1 cellular context compared by ENCODE assay signal in the genomic region with DNA sequence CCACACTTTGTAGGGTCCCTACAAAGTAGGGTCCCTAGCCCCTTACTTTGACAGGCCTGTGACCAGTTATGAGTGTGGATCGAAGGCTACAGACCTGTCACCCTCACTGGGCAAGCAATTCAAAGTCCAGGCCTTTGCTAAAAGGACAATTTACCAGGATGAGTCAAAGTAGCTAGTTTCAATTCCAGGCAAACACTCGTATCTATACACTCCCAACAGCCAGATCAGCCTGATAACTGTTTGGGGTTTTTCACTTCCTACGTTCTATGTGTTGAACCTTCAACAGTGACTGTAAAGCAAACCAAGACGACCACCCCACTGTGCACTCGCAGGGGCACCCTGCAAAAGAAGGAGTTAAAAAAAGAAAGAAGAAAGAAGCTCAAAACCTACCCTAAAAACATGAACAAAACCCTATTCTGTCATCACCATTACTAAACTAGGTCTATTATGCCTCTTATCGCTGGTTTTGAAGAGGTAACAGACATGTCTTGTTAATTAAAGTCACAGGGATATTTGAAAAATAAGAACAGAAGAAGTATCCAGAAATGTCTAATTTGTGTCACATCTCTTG.
TF ChIP-seq lines count a peak whose summit lies in the region.

No MANE protein-coding gene starts in this region.

TF ChIP-seq in HepG2, 621 proteins besides CTCF, POLR2A, EP300 and RAD21 (continued from another document and continues in another):
- TF ChIP-seq, protein P1, sequence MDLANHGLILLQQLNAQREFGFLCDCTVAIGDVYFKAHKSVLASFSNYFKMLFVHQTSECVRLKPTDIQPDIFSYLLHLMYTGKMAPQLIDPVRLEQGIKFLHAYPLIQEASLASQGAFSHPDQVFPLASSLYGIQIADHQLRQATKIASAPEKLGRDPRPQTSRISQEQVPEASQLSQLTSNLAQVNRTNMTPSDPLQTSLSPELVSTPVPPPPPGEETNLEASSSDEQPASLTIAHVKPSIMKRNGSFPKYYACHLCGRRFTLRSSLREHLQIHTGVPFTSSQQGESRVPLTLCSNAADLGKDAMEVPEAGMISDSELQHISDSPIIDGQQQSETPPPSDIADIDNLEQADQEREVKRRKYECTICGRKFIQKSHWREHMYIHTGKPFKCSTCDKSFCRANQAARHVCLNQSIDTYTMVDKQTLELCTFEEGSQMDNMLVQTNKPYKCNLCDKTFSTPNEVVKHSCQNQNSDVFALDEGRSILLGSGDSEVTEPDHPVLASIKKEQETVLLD (CRISPR knock-in tag; IDR thresholded peaks at IDR 0.05; ENCODE audit: low read depth), result no peak
- TF ChIP-seq SRSF1 (optimal IDR thresholded peaks at IDR 0.05; ENCODE audit: low read depth, low read length), result no peak
- TF ChIP-seq, protein P2, sequence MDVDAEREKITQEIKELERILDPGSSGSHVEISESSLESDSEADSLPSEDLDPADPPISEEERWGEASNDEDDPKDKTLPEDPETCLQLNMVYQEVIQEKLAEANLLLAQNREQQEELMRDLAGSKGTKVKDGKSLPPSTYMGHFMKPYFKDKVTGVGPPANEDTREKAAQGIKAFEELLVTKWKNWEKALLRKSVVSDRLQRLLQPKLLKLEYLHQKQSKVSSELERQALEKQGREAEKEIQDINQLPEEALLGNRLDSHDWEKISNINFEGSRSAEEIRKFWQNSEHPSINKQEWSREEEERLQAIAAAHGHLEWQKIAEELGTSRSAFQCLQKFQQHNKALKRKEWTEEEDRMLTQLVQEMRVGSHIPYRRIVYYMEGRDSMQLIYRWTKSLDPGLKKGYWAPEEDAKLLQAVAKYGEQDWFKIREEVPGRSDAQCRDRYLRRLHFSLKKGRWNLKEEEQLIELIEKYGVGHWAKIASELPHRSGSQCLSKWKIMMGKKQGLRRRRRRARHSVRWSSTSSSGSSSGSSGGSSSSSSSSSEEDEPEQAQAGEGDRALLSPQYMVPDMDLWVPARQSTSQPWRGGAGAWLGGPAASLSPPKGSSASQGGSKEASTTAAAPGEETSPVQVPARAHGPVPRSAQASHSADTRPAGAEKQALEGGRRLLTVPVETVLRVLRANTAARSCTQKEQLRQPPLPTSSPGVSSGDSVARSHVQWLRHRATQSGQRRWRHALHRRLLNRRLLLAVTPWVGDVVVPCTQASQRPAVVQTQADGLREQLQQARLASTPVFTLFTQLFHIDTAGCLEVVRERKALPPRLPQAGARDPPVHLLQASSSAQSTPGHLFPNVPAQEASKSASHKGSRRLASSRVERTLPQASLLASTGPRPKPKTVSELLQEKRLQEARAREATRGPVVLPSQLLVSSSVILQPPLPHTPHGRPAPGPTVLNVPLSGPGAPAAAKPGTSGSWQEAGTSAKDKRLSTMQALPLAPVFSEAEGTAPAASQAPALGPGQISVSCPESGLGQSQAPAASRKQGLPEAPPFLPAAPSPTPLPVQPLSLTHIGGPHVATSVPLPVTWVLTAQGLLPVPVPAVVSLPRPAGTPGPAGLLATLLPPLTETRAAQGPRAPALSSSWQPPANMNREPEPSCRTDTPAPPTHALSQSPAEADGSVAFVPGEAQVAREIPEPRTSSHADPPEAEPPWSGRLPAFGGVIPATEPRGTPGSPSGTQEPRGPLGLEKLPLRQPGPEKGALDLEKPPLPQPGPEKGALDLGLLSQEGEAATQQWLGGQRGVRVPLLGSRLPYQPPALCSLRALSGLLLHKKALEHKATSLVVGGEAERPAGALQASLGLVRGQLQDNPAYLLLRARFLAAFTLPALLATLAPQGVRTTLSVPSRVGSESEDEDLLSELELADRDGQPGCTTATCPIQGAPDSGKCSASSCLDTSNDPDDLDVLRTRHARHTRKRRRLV (CRISPR knock-in tag; IDR thresholded peaks at IDR 0.05), result no peak
- TF ChIP-seq, protein P3, sequence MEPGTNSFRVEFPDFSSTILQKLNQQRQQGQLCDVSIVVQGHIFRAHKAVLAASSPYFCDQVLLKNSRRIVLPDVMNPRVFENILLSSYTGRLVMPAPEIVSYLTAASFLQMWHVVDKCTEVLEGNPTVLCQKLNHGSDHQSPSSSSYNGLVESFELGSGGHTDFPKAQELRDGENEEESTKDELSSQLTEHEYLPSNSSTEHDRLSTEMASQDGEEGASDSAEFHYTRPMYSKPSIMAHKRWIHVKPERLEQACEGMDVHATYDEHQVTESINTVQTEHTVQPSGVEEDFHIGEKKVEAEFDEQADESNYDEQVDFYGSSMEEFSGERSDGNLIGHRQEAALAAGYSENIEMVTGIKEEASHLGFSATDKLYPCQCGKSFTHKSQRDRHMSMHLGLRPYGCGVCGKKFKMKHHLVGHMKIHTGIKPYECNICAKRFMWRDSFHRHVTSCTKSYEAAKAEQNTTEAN (CRISPR knock-in tag; conservative IDR thresholded peaks at IDR 0.05), result no peak
- peak; percentile 45; the same call in 1 of the 2 replicates for TF ChIP-seq IRF2 (CRISPR knock-in tag; IDR thresholded peaks at IDR 0.05)
- TF ChIP-seq ETV6 (CRISPR knock-in tag; conservative IDR thresholded peaks at IDR 0.05), result no peak
- TF ChIP-seq, protein P4, sequence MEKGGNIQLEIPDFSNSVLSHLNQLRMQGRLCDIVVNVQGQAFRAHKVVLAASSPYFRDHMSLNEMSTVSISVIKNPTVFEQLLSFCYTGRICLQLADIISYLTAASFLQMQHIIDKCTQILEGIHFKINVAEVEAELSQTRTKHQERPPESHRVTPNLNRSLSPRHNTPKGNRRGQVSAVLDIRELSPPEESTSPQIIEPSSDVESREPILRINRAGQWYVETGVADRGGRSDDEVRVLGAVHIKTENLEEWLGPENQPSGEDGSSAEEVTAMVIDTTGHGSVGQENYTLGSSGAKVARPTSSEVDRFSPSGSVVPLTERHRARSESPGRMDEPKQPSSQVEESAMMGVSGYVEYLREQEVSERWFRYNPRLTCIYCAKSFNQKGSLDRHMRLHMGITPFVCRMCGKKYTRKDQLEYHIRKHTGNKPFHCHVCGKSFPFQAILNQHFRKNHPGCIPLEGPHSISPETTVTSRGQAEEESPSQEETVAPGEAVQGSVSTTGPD (CRISPR knock-in tag; IDR thresholded peaks at IDR 0.05), result no peak
- TF ChIP-seq, protein P5, sequence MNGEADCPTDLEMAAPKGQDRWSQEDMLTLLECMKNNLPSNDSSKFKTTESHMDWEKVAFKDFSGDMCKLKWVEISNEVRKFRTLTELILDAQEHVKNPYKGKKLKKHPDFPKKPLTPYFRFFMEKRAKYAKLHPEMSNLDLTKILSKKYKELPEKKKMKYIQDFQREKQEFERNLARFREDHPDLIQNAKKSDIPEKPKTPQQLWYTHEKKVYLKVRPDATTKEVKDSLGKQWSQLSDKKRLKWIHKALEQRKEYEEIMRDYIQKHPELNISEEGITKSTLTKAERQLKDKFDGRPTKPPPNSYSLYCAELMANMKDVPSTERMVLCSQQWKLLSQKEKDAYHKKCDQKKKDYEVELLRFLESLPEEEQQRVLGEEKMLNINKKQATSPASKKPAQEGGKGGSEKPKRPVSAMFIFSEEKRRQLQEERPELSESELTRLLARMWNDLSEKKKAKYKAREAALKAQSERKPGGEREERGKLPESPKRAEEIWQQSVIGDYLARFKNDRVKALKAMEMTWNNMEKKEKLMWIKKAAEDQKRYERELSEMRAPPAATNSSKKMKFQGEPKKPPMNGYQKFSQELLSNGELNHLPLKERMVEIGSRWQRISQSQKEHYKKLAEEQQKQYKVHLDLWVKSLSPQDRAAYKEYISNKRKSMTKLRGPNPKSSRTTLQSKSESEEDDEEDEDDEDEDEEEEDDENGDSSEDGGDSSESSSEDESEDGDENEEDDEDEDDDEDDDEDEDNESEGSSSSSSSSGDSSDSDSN (CRISPR knock-in tag; IDR thresholded peaks at IDR 0.05), result 0 out of 2 replicates have a peak, but pooled peaks have one; percentile 24
- TF ChIP-seq PLRG1 (conservative IDR thresholded peaks at IDR 0.05), result no peak
- TF ChIP-seq PHB2 (IDR thresholded peaks at IDR 0.05; ENCODE audit: partially characterized antibody), result no peak
- TF ChIP-seq ZSCAN20 (CRISPR knock-in tag; IDR thresholded peaks at IDR 0.05; ENCODE audit: borderline replicate concordance), result peak; percentile 56; the same call in 1 of the 2 replicates
- no peak for TF ChIP-seq ZNF343 (CRISPR knock-in tag; IDR thresholded peaks at IDR 0.05)
- no peak for TF ChIP-seq ZNF768 (CRISPR knock-in tag; IDR thresholded peaks at IDR 0.05)
- no peak for TF ChIP-seq ZNF34 (CRISPR knock-in tag; IDR thresholded peaks at IDR 0.05; ENCODE audit: borderline replicate concordance)
- no peak for TF ChIP-seq BORCS8-MEF2B (CRISPR knock-in tag; IDR thresholded peaks at IDR 0.05)
- no peak for TF ChIP-seq FOXA1 (IDR thresholded peaks at IDR 0.05)
- TF ChIP-seq FOXA1 (CRISPR knock-in tag; IDR thresholded peaks at IDR 0.05), result peak; percentile 20; the same call in 1 of the 2 replicates
- TF ChIP-seq NRL (CRISPR knock-in tag; IDR thresholded peaks at IDR 0.05; ENCODE audit: borderline replicate concordance), result no peak
- TF ChIP-seq KDM5B (CRISPR knock-in tag; IDR thresholded peaks at IDR 0.05; ENCODE audit: borderline replicate concordance), result no peak
- TF ChIP-seq, protein P6, sequence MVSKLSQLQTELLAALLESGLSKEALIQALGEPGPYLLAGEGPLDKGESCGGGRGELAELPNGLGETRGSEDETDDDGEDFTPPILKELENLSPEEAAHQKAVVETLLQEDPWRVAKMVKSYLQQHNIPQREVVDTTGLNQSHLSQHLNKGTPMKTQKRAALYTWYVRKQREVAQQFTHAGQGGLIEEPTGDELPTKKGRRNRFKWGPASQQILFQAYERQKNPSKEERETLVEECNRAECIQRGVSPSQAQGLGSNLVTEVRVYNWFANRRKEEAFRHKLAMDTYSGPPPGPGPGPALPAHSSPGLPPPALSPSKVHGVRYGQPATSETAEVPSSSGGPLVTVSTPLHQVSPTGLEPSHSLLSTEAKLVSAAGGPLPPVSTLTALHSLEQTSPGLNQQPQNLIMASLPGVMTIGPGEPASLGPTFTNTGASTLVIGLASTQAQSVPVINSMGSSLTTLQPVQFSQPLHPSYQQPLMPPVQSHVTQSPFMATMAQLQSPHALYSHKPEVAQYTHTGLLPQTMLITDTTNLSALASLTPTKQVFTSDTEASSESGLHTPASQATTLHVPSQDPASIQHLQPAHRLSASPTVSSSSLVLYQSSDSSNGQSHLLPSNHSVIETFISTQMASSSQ (IDR thresholded peaks at IDR 0.05; ENCODE audit: low read depth), result no peak
- TF ChIP-seq, protein P6 (CRISPR knock-in tag; IDR thresholded peaks at IDR 0.05; ENCODE audit: borderline replicate concordance), result no peak
- no peak for TF ChIP-seq ONECUT2 (CRISPR knock-in tag; IDR thresholded peaks at IDR 0.05)
- TF ChIP-seq, protein P7, sequence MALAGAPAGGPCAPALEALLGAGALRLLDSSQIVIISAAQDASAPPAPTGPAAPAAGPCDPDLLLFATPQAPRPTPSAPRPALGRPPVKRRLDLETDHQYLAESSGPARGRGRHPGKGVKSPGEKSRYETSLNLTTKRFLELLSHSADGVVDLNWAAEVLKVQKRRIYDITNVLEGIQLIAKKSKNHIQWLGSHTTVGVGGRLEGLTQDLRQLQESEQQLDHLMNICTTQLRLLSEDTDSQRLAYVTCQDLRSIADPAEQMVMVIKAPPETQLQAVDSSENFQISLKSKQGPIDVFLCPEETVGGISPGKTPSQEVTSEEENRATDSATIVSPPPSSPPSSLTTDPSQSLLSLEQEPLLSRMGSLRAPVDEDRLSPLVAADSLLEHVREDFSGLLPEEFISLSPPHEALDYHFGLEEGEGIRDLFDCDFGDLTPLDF (CRISPR knock-in tag; IDR thresholded peaks at IDR 0.05), result no peak
- TF ChIP-seq MIER2 (CRISPR knock-in tag; IDR thresholded peaks at IDR 0.05), result no peak
- TF ChIP-seq PHF21A (CRISPR knock-in tag; IDR thresholded peaks at IDR 0.05), result peak; percentile 51; the same call in 1 of the 2 replicates
- no peak for TF ChIP-seq ZNF549 (CRISPR knock-in tag; IDR thresholded peaks at IDR 0.05)
- TF ChIP-seq, protein P8, sequence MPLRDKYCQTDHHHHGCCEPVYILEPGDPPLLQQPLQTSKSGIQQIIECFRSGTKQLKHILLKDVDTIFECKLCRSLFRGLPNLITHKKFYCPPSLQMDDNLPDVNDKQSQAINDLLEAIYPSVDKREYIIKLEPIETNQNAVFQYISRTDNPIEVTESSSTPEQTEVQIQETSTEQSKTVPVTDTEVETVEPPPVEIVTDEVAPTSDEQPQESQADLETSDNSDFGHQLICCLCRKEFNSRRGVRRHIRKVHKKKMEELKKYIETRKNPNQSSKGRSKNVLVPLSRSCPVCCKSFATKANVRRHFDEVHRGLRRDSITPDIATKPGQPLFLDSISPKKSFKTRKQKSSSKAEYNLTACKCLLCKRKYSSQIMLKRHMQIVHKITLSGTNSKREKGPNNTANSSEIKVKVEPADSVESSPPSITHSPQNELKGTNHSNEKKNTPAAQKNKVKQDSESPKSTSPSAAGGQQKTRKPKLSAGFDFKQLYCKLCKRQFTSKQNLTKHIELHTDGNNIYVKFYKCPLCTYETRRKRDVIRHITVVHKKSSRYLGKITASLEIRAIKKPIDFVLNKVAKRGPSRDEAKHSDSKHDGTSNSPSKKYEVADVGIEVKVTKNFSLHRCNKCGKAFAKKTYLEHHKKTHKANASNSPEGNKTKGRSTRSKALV (CRISPR knock-in tag; IDR thresholded peaks at IDR 0.05), result peak; percentile 90; the same call in 1 of the 2 replicates
- TF ChIP-seq SP4 (CRISPR knock-in tag; IDR thresholded peaks at IDR 0.05), result no peak
- no peak for TF ChIP-seq HCFC1 (IDR thresholded peaks at IDR 0.05; ENCODE audit: low read depth, low read length)
- TF ChIP-seq MEF2D (CRISPR knock-in tag; IDR thresholded peaks at IDR 0.05), result no peak
- TF ChIP-seq, protein P9, sequence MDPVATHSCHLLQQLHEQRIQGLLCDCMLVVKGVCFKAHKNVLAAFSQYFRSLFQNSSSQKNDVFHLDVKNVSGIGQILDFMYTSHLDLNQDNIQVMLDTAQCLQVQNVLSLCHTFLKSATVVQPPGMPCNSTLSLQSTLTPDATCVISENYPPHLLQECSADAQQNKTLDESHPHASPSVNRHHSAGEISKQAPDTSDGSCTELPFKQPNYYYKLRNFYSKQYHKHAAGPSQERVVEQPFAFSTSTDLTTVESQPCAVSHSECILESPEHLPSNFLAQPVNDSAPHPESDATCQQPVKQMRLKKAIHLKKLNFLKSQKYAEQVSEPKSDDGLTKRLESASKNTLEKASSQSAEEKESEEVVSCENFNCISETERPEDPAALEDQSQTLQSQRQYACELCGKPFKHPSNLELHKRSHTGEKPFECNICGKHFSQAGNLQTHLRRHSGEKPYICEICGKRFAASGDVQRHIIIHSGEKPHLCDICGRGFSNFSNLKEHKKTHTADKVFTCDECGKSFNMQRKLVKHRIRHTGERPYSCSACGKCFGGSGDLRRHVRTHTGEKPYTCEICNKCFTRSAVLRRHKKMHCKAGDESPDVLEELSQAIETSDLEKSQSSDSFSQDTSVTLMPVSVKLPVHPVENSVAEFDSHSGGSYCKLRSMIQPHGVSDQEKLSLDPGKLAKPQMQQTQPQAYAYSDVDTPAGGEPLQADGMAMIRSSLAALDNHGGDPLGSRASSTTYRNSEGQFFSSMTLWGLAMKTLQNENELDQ (CRISPR knock-in tag; IDR thresholded peaks at IDR 0.05; ENCODE audit: borderline replicate concordance), result no peak
- TF ChIP-seq ZNF75D (CRISPR knock-in tag; IDR thresholded peaks at IDR 0.05; ENCODE audit: borderline replicate concordance), result no peak
- TF ChIP-seq ZNF17 (CRISPR knock-in tag; IDR thresholded peaks at IDR 0.05), result no peak
- TF ChIP-seq HDAC1 (CRISPR knock-in tag; IDR thresholded peaks at IDR 0.05), result no peak; the same call in 1 of the 2 replicates
- TF ChIP-seq ZNF720 (CRISPR knock-in tag; IDR thresholded peaks at IDR 0.05), result no peak
